In genomic region chr3:73010158-73010557, GRCh38 we compare ENCODE assay signal across 24 cellular contexts. TPM values are rescaled to one million over a fixed set of nuclear protein-coding genes. Genes with fewer than 3 reads are reported as not detected.
DNase-seq lines count a peak whose midpoint lies in the region; ATAC-seq and TF ChIP-seq lines count a peak whose summit lies in the region.
"Had no signal": no experiment of that assay in that cellular context is flagged by ENCODE, and none has a peak within 500 bp of the region (broad histone marks: within the 10 kb centered on the region; RNA-seq: fewer than 3 reads in every experiment).

No MANE protein-coding gene starts in this region.

- no peaks in the 10 kb centered on the region for H3K4me1 ChIP-seq in right cardiac atrium (ENCODE audit: control insufficient read depth, insufficient read depth, low read length)
- H3K4me1 ChIP-seq in esophagus muscularis mucosa = peaks cover 24 to 62% (median 52%) of the 10 kb centered on the region in 4 donors
- H3K4me1 ChIP-seq in tibial artery = peaks cover 0 to 51% (median 0%) of the 10 kb centered on the region in 4 donors

- no peaks in the 10 kb centered on the region for H3K27me3 Mint-ChIP-seq in T-helper 17 cell
- H3K27me3 Mint-ChIP-seq: activated CD4-positive, alpha-beta memory T cell treated with anti-CD3 and anti-CD28 coated beads, Interleukin-2, amount 10 ng/mL, durations not matched to agents 7 days and 5 days; dendritic cell treated with granulocyte-macrophage colony-stimulating factor and Interleukin-4, amounts not matched to agents 40 ng/mL and 50 ng/mL, for 4 days; stimulated activated naive B cell treated with anti-CD40 and anti-IgM and Interleukin-4, amounts not matched to agents 10 μg/mL and 1 μg/mL and 100 μg/mL, for 72 hours had no signal

- peak overlapping the region; percentile 83 for H3K27ac Mint-ChIP-seq in T-helper 17 cell
- peak overlapping the region; percentile 23 for H3K27ac Mint-ChIP-seq in stimulated activated effector memory CD8-positive, alpha-beta T cell treated with anti-CD3 and anti-CD28 coated beads, Interleukin-12 subunit alpha, Interleukin-12 subunit beta, amount 100 ng/mL, for 72 hours
- H3K27ac Mint-ChIP-seq: activated CD4-positive, alpha-beta memory T cell treated with anti-CD3 and anti-CD28 coated beads, Interleukin-2, amount 10 ng/mL, durations not matched to agents 7 days and 5 days; dendritic cell treated with granulocyte-macrophage colony-stimulating factor and Interleukin-4, amounts not matched to agents 40 ng/mL and 50 ng/mL, for 4 days; stimulated activated naive B cell treated with anti-CD40 and anti-IgM and Interleukin-4, amounts not matched to agents 10 μg/mL and 1 μg/mL and 100 μg/mL, for 72 hours had no signal

- no peak for TF ChIP-seq POLR2A in esophagus muscularis mucosa (IDR thresholded peaks at IDR 0.05; ENCODE audit: low read depth)

- in situ Hi-C loops in GM13977 (cut with MboI; ENCODE audit: low pct_unique_long_range_greater_than_20kb, low sequenced_read_pairs, unreplicated experiment) = no loop called here

- TF ChIP-seq CTCF in esophagus muscularis mucosa (IDR thresholded peaks at IDR 0.05) (no peak), tibial artery (IDR thresholded peaks at IDR 0.05) (no peak), GM13977 (IDR thresholded peaks at IDR 0.05; ENCODE audit: extremely low read depth, insufficient read depth, missing control alignments) (no peak)

- H3K9me3 ChIP-seq in right cardiac atrium (ENCODE audit: control insufficient read depth, low read length) (no peaks in the 10 kb centered on the region), T-helper 17 cell (ENCODE audit: control insufficient read depth, low read length, poor library complexity, severe bottlenecking) (no peaks in the 10 kb centered on the region), esophagus muscularis mucosa (no peaks in the 10 kb centered on the region), tibial artery (no peaks in the 10 kb centered on the region)
- H3K9me3 ChIP-seq: spleen had no signal

- peaks cover 0 to 26% (median 10%) of the 10 kb centered on the region in 4 donors for H3K36me3 ChIP-seq in esophagus muscularis mucosa
- H3K36me3 ChIP-seq in tibial artery = peaks cover 3 to 12% (median 8%) of the 10 kb centered on the region in 3 donors

- H3K27ac ChIP-seq in right cardiac atrium (ENCODE audit: low read length) (no peak overlapping the region), esophagus muscularis mucosa (replicated peaks in 1 of 4) (no peak overlapping the region), tibial artery (no peak overlapping the region)
- H3K27ac ChIP-seq: BLaER1 treated with 17β-estradiol and CSF1 and Interleukin-3, amounts not matched to agents 10 nM and 100 nM; spleen had no signal

- no peak for TF ChIP-seq EP300 in esophagus muscularis mucosa (IDR thresholded peaks at IDR 0.05)

- ATAC-seq in right cardiac atrium (peak; percentile 34 to 48), Right ventricle myocardium inferior (no peak), T-helper 17 cell (no peak)
- no peak for ATAC-seq in stimulated activated effector memory CD8-positive, alpha-beta T cell treated with anti-CD3 and anti-CD28 coated beads, Interleukin-12 subunit alpha, Interleukin-12 subunit beta, amount 100 ng/mL, for 72 hours
- ATAC-seq: HCT116; stimulated activated naive B cell treated with anti-CD40 and anti-IgM and Interleukin-4, amounts not matched to agents 10 μg/mL and 1 μg/mL and 100 μg/mL, for 72 hours had no signal

- no peaks in the 10 kb centered on the region for H3K9me3 Mint-ChIP-seq in stimulated activated effector memory CD8-positive, alpha-beta T cell treated with anti-CD3 and anti-CD28 coated beads, Interleukin-12 subunit alpha, Interleukin-12 subunit beta, amount 100 ng/mL, for 72 hours
- H3K9me3 Mint-ChIP-seq: activated CD4-positive, alpha-beta memory T cell treated with anti-CD3 and anti-CD28 coated beads, Interleukin-2, amount 10 ng/mL, durations not matched to agents 7 days and 5 days; dendritic cell treated with granulocyte-macrophage colony-stimulating factor and Interleukin-4, amounts not matched to agents 40 ng/mL and 50 ng/mL, for 4 days; stimulated activated naive B cell treated with anti-CD40 and anti-IgM and Interleukin-4, amounts not matched to agents 10 μg/mL and 1 μg/mL and 100 μg/mL, for 72 hours had no signal

- H3K4me3 Mint-ChIP-seq in T-helper 17 cell = no peak overlapping the region
- H3K4me3 Mint-ChIP-seq in stimulated activated effector memory CD8-positive, alpha-beta T cell treated with anti-CD3 and anti-CD28 coated beads, Interleukin-12 subunit alpha, Interleukin-12 subunit beta, amount 100 ng/mL, for 72 hours = no peak overlapping the region
- H3K4me3 Mint-ChIP-seq: activated CD4-positive, alpha-beta memory T cell treated with anti-CD3 and anti-CD28 coated beads, Interleukin-2, amount 10 ng/mL, durations not matched to agents 7 days and 5 days; dendritic cell treated with granulocyte-macrophage colony-stimulating factor and Interleukin-4, amounts not matched to agents 40 ng/mL and 50 ng/mL, for 4 days; stimulated activated naive B cell treated with anti-CD40 and anti-IgM and Interleukin-4, amounts not matched to agents 10 μg/mL and 1 μg/mL and 100 μg/mL, for 72 hours had no signal

- DNase-seq in right cardiac atrium (no peak), Right ventricle myocardium inferior (ENCODE audit: missing footprints) (no peak), T-helper 17 cell (no peak), esophagus muscularis mucosa (ENCODE audit: extremely low spot score) (peak; percentile 34), tibial artery (no peak), NCI-H1436 (lab: John Stamatoyannopoulos, UW) (no peak), GM13977 (ENCODE audit: low spot score) (no peak)
- no peak for DNase-seq in stimulated activated effector memory CD8-positive, alpha-beta T cell treated with anti-CD3 and anti-CD28 coated beads, Interleukin-12 subunit alpha, Interleukin-12 subunit beta, amount 100 ng/mL, for 72 hours (ENCODE audit: low spot score in 2 of 2)
- DNase-seq: activated CD4-positive, alpha-beta memory T cell treated with anti-CD3 and anti-CD28 coated beads, Interleukin-2, amount 10 ng/mL, durations not matched to agents 7 days and 5 days; activated naive CD4-positive, alpha-beta T cell; glutamatergic neuron; kidney glomerular epithelial cell; mammary epithelial cell; NCI-H1092 treated with DMSO at 0.1 percent for 48 hours; NCI-H2081; NCI-H774; SHP77; spleen; stimulated activated CD4-positive, alpha-beta T cell treated with anti-CD3 and anti-CD28 coated beads, Interleukin-4, amount 100 ng/mL, for 1 hour; stimulated activated naive B cell treated with anti-CD40 and anti-IgM and Interleukin-4, amounts not matched to agents 10 μg/mL and 1 μg/mL and 100 μg/mL, for 72 hours had no signal

- peaks cover 9% of the 10 kb centered on the region for H3K36me3 Mint-ChIP-seq in T-helper 17 cell (ENCODE audit: low read depth)
- H3K36me3 Mint-ChIP-seq in stimulated activated effector memory CD8-positive, alpha-beta T cell treated with anti-CD3 and anti-CD28 coated beads, Interleukin-12 subunit alpha, Interleukin-12 subunit beta, amount 100 ng/mL, for 72 hours = peaks cover 93% of the 10 kb centered on the region

- H3K27me3 ChIP-seq in right cardiac atrium (ENCODE audit: control insufficient read depth, insufficient read depth) = no peaks in the 10 kb centered on the region
- no peaks in the 10 kb centered on the region for H3K27me3 ChIP-seq in esophagus muscularis mucosa
- H3K27me3 ChIP-seq in tibial artery = no peaks in the 10 kb centered on the region
- H3K27me3 ChIP-seq: BLaER1 treated with 17β-estradiol and CSF1 and Interleukin-3, amounts not matched to agents 10 nM and 100 nM; cardiac muscle cell; spleen had no signal

- intact Hi-C loops in right cardiac atrium (cut with DNase I) = no loop called here
- intact Hi-C loops in Right ventricle myocardium inferior (cut with DNase I) = no loop called here
- intact Hi-C loops in esophagus muscularis mucosa (cut with DNase I) = no loop called here
- intact Hi-C loops in tibial artery (cut with DNase I; ENCODE audit: low total_unique reads) = no loop called here

- no peak overlapping the region for H3K4me3 ChIP-seq in right cardiac atrium (ENCODE audit: low read length)
- H3K4me3 ChIP-seq in esophagus muscularis mucosa = no peak overlapping the region
- no peak overlapping the region for H3K4me3 ChIP-seq in tibial artery
- H3K4me3 ChIP-seq: BLaER1 treated with 17β-estradiol and CSF1 and Interleukin-3, amounts not matched to agents 10 nM and 100 nM; cardiac muscle cell; spleen had no signal

- H3K4me1 Mint-ChIP-seq in T-helper 17 cell = peaks cover 53% of the 10 kb centered on the region
- peaks cover 75% of the 10 kb centered on the region for H3K4me1 Mint-ChIP-seq in stimulated activated effector memory CD8-positive, alpha-beta T cell treated with anti-CD3 and anti-CD28 coated beads, Interleukin-12 subunit alpha, Interleukin-12 subunit beta, amount 100 ng/mL, for 72 hours

- 76% methylated on average over 6 of the region's 6 CpGs for WGBS in right cardiac atrium
- WGBS in esophagus muscularis mucosa = 94% methylated on average over 6 of the region's 6 CpGs

RNA-seq across cellular contexts. Expression of gene PPP4R2, which starts 13.5 kb away (rescaled TPM):
- total RNA-seq in right cardiac atrium (10 to 100 TPM; 52.0 to 73.7 (median 71.8) TPM), Right ventricle myocardium inferior (52.8 TPM), T-helper 17 cell (10 to 100 TPM; 60.1 to 65.1 TPM), esophagus muscularis mucosa (10 to 100 TPM; 24.6 to 60.6 (median 33.9) TPM)
- polyA plus RNA-seq in right cardiac atrium = 18.3 TPM

RNA-seq across cellular contexts. Expression of gene EBLN2, which starts 51.3 kb away (rescaled TPM):
- total RNA-seq in right cardiac atrium (1 to 10 TPM; 1.0 to 2.6 (median 1.2) TPM), Right ventricle myocardium inferior (0.87 TPM), T-helper 17 cell (10 to 100 TPM; 11.7 to 15.8 TPM), esophagus muscularis mucosa (1 to 10 TPM; 1.0 to 2.8 (median 2.4) TPM)
- 1.2 TPM for polyA plus RNA-seq in right cardiac atrium

Comparison
In these comparisons a context has a peak if more than half of its experiments do, and no peak if none do; other contexts are left out.
1. ATAC-seq: peak in right cardiac atrium (2 of 2); none in Right ventricle myocardium inferior (single experiment), T-helper 17 cell (single experiment) and stimulated activated effector memory CD8-positive, alpha-beta T cell treated with anti-CD3 and anti-CD28 coated beads, Interleukin-12 subunit alpha, Interleukin-12 subunit beta, amount 100 ng/mL, for 72 hours (single experiment).